1 cellular context compared by ENCODE assay signal in the genomic region with DNA sequence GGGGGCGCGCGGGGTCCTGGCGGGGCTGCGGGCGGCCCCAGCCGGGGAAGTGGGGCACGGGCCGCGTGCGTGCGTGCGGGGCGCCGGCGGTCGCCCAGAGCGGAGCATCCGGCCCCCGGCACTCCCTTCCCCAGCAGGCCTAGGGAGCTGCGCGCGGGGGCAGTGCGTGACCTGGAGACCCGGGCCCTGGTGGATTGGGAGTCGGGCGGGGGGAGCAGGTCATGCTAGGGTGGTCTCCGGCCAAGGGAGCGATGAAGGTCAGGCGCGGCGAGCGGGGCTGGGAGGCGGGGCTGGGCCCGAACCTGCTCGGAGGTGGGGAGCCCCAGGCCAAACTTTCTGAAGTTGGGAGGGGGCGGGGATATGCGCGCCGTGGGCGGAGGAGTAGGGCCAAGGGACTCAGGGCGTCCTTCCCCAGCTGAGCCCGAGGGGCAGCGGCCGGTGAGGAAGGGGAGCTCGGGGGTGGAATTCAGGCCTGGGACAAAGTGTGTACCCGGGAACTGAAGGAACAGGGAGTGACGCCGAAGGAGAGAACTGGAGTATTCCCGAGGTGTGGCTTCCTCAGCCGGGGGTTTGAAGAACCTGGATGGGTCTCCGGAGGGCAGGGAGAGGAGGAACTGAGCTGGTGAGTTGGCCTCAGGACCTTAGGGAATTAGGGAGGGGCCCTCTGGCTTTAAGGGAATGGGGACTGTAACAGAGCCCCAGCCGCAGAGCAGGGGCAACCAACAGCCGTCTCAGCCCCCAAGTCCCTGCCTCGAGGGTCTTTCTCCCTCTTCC.
TF ChIP-seq lines count a peak whose summit lies in the region.

No MANE protein-coding gene starts in this region.

TF ChIP-seq in K562, 482 proteins besides CTCF, POLR2A, EP300 and RAD21 (continued from another document):
- TF ChIP-seq NKRF (IDR thresholded peaks at IDR 0.05; ENCODE audit: borderline replicate concordance) (0 out of 2 replicates have a peak, but pooled peaks have one; percentile 39), ZBTB40 (IDR thresholded peaks at IDR 0.05) (no peak), ZBTB40 (CRISPR knock-in tag; IDR thresholded peaks at IDR 0.05) (no peak), PRDM10 (IDR thresholded peaks at IDR 0.05; ENCODE audit: partially characterized antibody) (no peak), ZNF445 (CRISPR knock-in tag; IDR thresholded peaks at IDR 0.05; ENCODE audit: low read depth) (no peak), DACH1 (IDR thresholded peaks at IDR 0.05; ENCODE audit: partially characterized antibody) (no peak), EGR1 (conservative IDR thresholded peaks at IDR 0.05) (peak; percentile 86), CXXC5 (CRISPR knock-in tag; IDR thresholded peaks at IDR 0.05) (peak; percentile 27)
TF ChIP-seq in K562: peak in this region for 29.
